1 cellular context compared by ENCODE assay signal in the genomic region with DNA sequence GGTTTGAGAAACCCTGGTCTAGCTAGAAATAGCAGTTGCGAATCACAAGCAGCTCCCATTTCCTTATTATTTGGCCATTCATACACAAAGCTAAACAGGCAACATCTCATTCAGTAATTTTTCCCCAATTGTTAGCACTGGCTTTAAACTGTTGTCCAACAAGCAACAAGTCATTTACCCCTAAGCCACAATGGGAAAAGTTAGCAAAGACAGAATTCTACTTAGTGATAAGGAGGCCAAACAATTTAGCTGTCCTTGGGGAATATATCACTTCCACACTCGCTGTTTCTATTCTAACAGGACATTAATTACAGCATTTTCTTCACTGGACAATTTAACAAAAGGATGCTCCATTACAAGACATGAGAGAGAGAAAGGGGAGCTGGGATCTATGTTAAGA.
TF ChIP-seq lines count a peak whose summit lies in the region.

No MANE protein-coding gene starts in this region.

TF ChIP-seq in HepG2, 621 proteins besides CTCF, POLR2A, EP300 and RAD21 (continued from another document):
- TF ChIP-seq CEBPZ (IDR thresholded peaks at IDR 0.05; ENCODE audit: low read length) (no peak), ZNF614 (CRISPR knock-in tag; IDR thresholded peaks at IDR 0.05; ENCODE audit: borderline replicate concordance) (no peak), SPEN (CRISPR knock-in tag; IDR thresholded peaks at IDR 0.05; ENCODE audit: low read depth) (no peak), ZNF879 (CRISPR knock-in tag; IDR thresholded peaks at IDR 0.05) (no peak), ELF1 (CRISPR knock-in tag; IDR thresholded peaks at IDR 0.05) (no peak), ZNF737 (CRISPR knock-in tag; IDR thresholded peaks at IDR 0.05; ENCODE audit: borderline replicate concordance) (no peak)
TF ChIP-seq in HepG2: peak in this region for 0.
